ENCODE assay signal across 21 cellular contexts in genomic region chr10:105468769-105469168, GRCh38.
"Had no signal": no experiment of that assay in that cellular context is flagged by ENCODE, and none has a peak within 500 bp of the region (broad histone marks: within the 10 kb centered on the region; RNA-seq: fewer than 3 reads in every experiment).

No MANE protein-coding gene starts in this region.

- ATAC-seq: HepG2, Panc1, PC-3 had no signal

- H3K36me3 ChIP-seq: MG63 had no signal

- H3K27ac ChIP-seq: RWPE1 had no signal

- H3K27me3 ChIP-seq: MG63 had no signal

- H3K9me3 ChIP-seq: MG63 had no signal

- DNase-seq: IMR-90; Karpas-422; KG1; MG63; NCI-H1092; NCI-H1105 treated with DMSO at 0.1 percent for 48 hours; NCI-H1417 treated with DMSO at 0.1 percent for 48 hours; NCI-H146; NCI-H1694 treated with DMSO at 0.1 percent for 48 hours; NCI-H1930; NCI-H2081; NCI-H2107; NCI-H2227 treated with DMSO at 0.1 percent for 48 hours; NCI-H524; NCI-H526 treated with DMSO at 0.1 percent for 48 hours; NK-92 treated with Interleukin-12 subunit alpha and Interleukin-12 subunit beta, amount 100 ng/mL, for 24 hours; PC-3; SHP77 had no signal

- H3K4me3 ChIP-seq: MG63 had no signal

- FAIRE-seq: HepG2 had no signal
